In genomic region chr6:34316442-34317171, GRCh38 we compare ENCODE assay signal across 13 cellular contexts.
DNase-seq lines count a peak whose midpoint lies in the region; ATAC-seq and TF ChIP-seq lines count a peak whose summit lies in the region.
"Had no signal": no experiment of that assay in that cellular context is flagged by ENCODE, and none has a peak within 500 bp of the region (broad histone marks: within the 10 kb centered on the region; RNA-seq: fewer than 3 reads in every experiment).

No MANE protein-coding gene starts in this region.

- no peaks in the 10 kb centered on the region for H4K20me1 ChIP-seq in OCI-LY3 (ENCODE audit: insufficient read depth, low read length)

- H3K36me3 Mint-ChIP-seq in activated CD8-positive, alpha-beta memory T cell treated with anti-CD3 and anti-CD28 coated beads, Interleukin-2, amount 10 ng/mL, durations not matched to agents 7 days and 5 days: no peaks in the 10 kb centered on the region
- peaks cover 3% of the 10 kb centered on the region for H3K36me3 Mint-ChIP-seq in stimulated activated memory B cell treated with anti-CD40 and anti-IgM and Interleukin-4, amounts not matched to agents 10 μg/mL and 1 μg/mL and 100 μg/mL, for 72 hours

- H3K27me3 ChIP-seq in OCI-LY3 (ENCODE audit: low read depth, low read length) (no peaks in the 10 kb centered on the region), dorsolateral prefrontal cortex (no peaks in the 10 kb centered on the region)
- H3K27me3 ChIP-seq: right lobe of liver had no signal

- H3K27me3 Mint-ChIP-seq in activated CD8-positive, alpha-beta memory T cell treated with anti-CD3 and anti-CD28 coated beads, Interleukin-2, amount 10 ng/mL, durations not matched to agents 7 days and 5 days: no peaks in the 10 kb centered on the region
- no peaks in the 10 kb centered on the region for H3K27me3 Mint-ChIP-seq in stimulated activated memory B cell treated with anti-CD40 and anti-IgM and Interleukin-4, amounts not matched to agents 10 μg/mL and 1 μg/mL and 100 μg/mL, for 72 hours
- H3K27me3 Mint-ChIP-seq: activated CD4-positive, alpha-beta T cell treated with anti-CD3 and anti-CD28 coated beads for 36 hours had no signal

- no peak for DNase-seq in activated CD8-positive, alpha-beta memory T cell treated with anti-CD3 and anti-CD28 coated beads, Interleukin-2, amount 10 ng/mL, durations not matched to agents 7 days and 5 days
- DNase-seq in activated CD8-positive, alpha-beta memory T cell treated with anti-CD3 and anti-CD28 coated beads, Interleukin-2, amount 50 U/mL, for 48 hours: no peak
- DNase-seq in dorsolateral prefrontal cortex (no peak), amniotic stem cell (lab: John Stamatoyannopoulos, UW) (no peak), NCI-H526 (lab: John Stamatoyannopoulos, UW) (no peak), NCI-H2107 treated with DMSO at 0.1 percent for 48 hours (lab: John Stamatoyannopoulos, UW; ENCODE audit: unreplicated experiment) (no peak)
- DNase-seq: activated effector memory CD4-positive, alpha-beta T cell treated with anti-CD3 and anti-CD28 coated beads, Interleukin-2, amount 50 U/mL, for 16 hours; left colon; right lobe of liver had no signal

- peaks cover 40% of the 10 kb centered on the region for H3K4me1 Mint-ChIP-seq in activated CD8-positive, alpha-beta memory T cell treated with anti-CD3 and anti-CD28 coated beads, Interleukin-2, amount 10 ng/mL, durations not matched to agents 7 days and 5 days
- peaks cover 62% of the 10 kb centered on the region for H3K4me1 Mint-ChIP-seq in stimulated activated memory B cell treated with anti-CD40 and anti-IgM and Interleukin-4, amounts not matched to agents 10 μg/mL and 1 μg/mL and 100 μg/mL, for 72 hours

- CTCF ChIA-PET in activated CD8-positive, alpha-beta memory T cell treated with anti-CD3 and anti-CD28 coated beads, Interleukin-2, amount 10 ng/mL, durations not matched to agents 7 days and 5 days (lab: Charles Lee): interaction anchor here (1.6 kb wide), 2 partner anchors 67 to 68 kb away, joined by 3 to 4 read pairs; no protein-coding TSS in a partner anchor

- no peaks in the 10 kb centered on the region for H3K9me3 ChIP-seq in OCI-LY3 (ENCODE audit: insufficient read depth, low read length)
- H3K9me3 ChIP-seq: right lobe of liver had no signal

- no peak overlapping the region for H3K9ac ChIP-seq in OCI-LY3 (ENCODE audit: low read length)

- TF ChIP-seq CTCF in OCI-LY3 (IDR thresholded peaks at IDR 0.05; ENCODE audit: low read depth, low read length) (no peak), dorsolateral prefrontal cortex (IDR thresholded peaks at IDR 0.05 in 54 of 56, conservative IDR thresholded peaks at IDR 0.05 in 2 of 56; ENCODE audit: low read depth in 1 of 56, partially characterized antibody in 56 of 56) (no peak)

- H3K36me3 ChIP-seq in OCI-LY3 (replicated peaks; ENCODE audit: low read depth, low read length): no peaks in the 10 kb centered on the region
- H3K36me3 ChIP-seq: right lobe of liver had no signal

- peak overlapping the region; percentile 87 for H3K4me2 ChIP-seq in OCI-LY3 (ENCODE audit: low read length)

- intact Hi-C loops in dorsolateral prefrontal cortex (cut with DNase I): no loop called here

- H3K4me1 ChIP-seq in OCI-LY3 (ENCODE audit: low read length): peaks cover 39% of the 10 kb centered on the region
- H3K4me1 ChIP-seq: right lobe of liver had no signal

- H3K27ac ChIP-seq in OCI-LY3 (ENCODE audit: low read length) (no peak overlapping the region), dorsolateral prefrontal cortex (peak overlapping the region in 43 of 59 donors; percentile 0 to 78 (median 60))
- H3K27ac ChIP-seq: right lobe of liver had no signal

- H3K27ac Mint-ChIP-seq in activated CD8-positive, alpha-beta memory T cell treated with anti-CD3 and anti-CD28 coated beads, Interleukin-2, amount 10 ng/mL, durations not matched to agents 7 days and 5 days: no peak overlapping the region
- H3K27ac Mint-ChIP-seq in stimulated activated memory B cell treated with anti-CD40 and anti-IgM and Interleukin-4, amounts not matched to agents 10 μg/mL and 1 μg/mL and 100 μg/mL, for 72 hours: peak overlapping the region; percentile 77

- peak; percentile 30 for ATAC-seq in activated CD8-positive, alpha-beta memory T cell treated with anti-CD3 and anti-CD28 coated beads, Interleukin-2, amount 10 ng/mL, durations not matched to agents 7 days and 5 days
- no peak for ATAC-seq in stimulated activated memory B cell treated with anti-CD40 and anti-IgM and Interleukin-4, amounts not matched to agents 10 μg/mL and 1 μg/mL and 100 μg/mL, for 72 hours
- ATAC-seq: left colon had no signal

- peaks cover 7% of the 10 kb centered on the region; the same call in 1 of the 2 replicates for H3K79me2 ChIP-seq in OCI-LY3 (ENCODE audit: low read length)

- H2AFZ ChIP-seq in OCI-LY3 (ENCODE audit: low read depth, low read length): no peak overlapping the region

- H3K4me3 Mint-ChIP-seq in activated CD8-positive, alpha-beta memory T cell treated with anti-CD3 and anti-CD28 coated beads, Interleukin-2, amount 10 ng/mL, durations not matched to agents 7 days and 5 days: no peak overlapping the region
- peak overlapping the region; percentile 2 for H3K4me3 Mint-ChIP-seq in stimulated activated memory B cell treated with anti-CD40 and anti-IgM and Interleukin-4, amounts not matched to agents 10 μg/mL and 1 μg/mL and 100 μg/mL, for 72 hours
- H3K4me3 Mint-ChIP-seq: neural crest cell had no signal

- H3K4me3 ChIP-seq in OCI-LY3 (ENCODE audit: low read length): no peak overlapping the region
- H3K4me3 ChIP-seq in dorsolateral prefrontal cortex: no peak overlapping the region
- H3K4me3 ChIP-seq: right lobe of liver had no signal

- no peaks in the 10 kb centered on the region for H3K9me3 Mint-ChIP-seq in activated CD8-positive, alpha-beta memory T cell treated with anti-CD3 and anti-CD28 coated beads, Interleukin-2, amount 10 ng/mL, durations not matched to agents 7 days and 5 days (ENCODE audit: low read depth)
- H3K9me3 Mint-ChIP-seq in stimulated activated memory B cell treated with anti-CD40 and anti-IgM and Interleukin-4, amounts not matched to agents 10 μg/mL and 1 μg/mL and 100 μg/mL, for 72 hours: no peaks in the 10 kb centered on the region
- H3K9me3 Mint-ChIP-seq: neural crest cell had no signal
